In the genomic region with DNA sequence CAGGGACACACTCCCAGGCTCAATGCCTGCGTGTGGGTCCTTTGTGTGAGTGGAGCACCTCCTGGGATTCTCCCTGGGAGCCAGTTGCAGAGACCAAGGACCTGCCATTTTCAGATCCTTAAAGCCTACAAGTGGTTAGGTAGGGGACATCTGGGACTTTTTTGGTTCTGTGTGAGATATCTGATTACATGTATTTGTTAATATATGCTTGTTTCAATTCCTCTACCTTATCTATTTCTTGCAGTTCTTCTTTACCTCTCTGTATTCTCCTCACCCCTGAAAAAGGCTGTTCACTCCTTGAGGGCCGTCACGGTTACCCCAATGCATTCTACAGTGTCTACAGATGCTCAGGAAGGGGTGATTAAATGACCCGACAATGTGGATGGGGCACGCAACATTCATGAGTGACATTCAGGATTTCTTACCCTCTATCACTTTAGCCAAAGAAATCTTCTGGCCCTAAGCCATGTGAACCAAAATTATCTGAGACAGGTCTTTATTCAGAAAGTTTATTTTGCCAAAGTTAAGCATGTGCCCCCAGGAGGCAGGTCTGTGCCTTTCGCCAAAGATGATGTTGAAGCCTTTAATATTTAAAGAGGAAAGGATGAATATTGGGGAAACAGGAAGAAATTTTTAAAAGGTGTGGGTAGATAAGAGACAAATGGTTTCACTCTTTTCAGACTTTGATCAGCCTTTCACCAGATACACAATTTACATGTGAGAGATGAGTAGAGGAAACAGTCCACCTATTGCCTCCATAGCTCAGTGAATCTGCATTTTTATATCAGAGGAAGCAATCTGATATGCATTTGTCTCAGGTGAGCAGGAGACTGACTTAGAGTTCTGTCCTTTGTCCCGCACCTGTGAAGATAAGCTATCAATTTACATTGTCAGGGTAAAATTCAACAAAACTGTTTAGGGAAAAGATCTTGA, we compare ENCODE assay signal across 14 cellular contexts. TPM values are rescaled to one million over a fixed set of nuclear protein-coding genes. Genes with fewer than 3 reads are reported as not detected.
A peak's percentile ranks its signal among the peaks of the same experiment; 100 is the strongest.
DNase-seq lines count a peak whose midpoint lies in the region; ATAC-seq and TF ChIP-seq lines count a peak whose summit lies in the region.
"Had no signal": no experiment of that assay in that cellular context is flagged by ENCODE, and none has a peak within 500 bp of the region (broad histone marks: within the 10 kb centered on the region; RNA-seq: fewer than 3 reads in every experiment).

No MANE protein-coding gene starts in this region.

- 83 to 87% methylated on average over 7 of the region's 7 CpGs for WGBS in sigmoid colon, 2 donors

- intact Hi-C loops in left ventricle myocardium superior (cut with micrococcal nuclease) = no loop called here
- intact Hi-C loops in activated B cell treated with CpG ODN at 0.5 μM for 24 hours (cut with micrococcal nuclease) = loop anchor here (1.0 to 2.0 kb wide), 2 partner anchors 9 to 16 kb away; no protein-coding TSS in a partner anchor
- intact Hi-C loops in sigmoid colon (cut with DNase I) = no loop called here

- H3K27me3 Mint-ChIP-seq in activated B cell treated with CpG ODN at 0.5 μM for 24 hours = no peaks in the 10 kb centered on the region
- H3K27me3 Mint-ChIP-seq: T-helper 17 cell had no signal

- H3K4me1 Mint-ChIP-seq in activated B cell treated with CpG ODN at 0.5 μM for 24 hours = peaks cover 26% of the 10 kb centered on the region

- ATAC-seq in left ventricle myocardium superior = no peak
- peak; percentile 51 for ATAC-seq in activated B cell treated with CpG ODN at 0.5 μM for 24 hours (ENCODE audit: low read depth)
- ATAC-seq: T-helper 17 cell had no signal

- no peaks in the 10 kb centered on the region for H3K9me3 Mint-ChIP-seq in activated B cell treated with CpG ODN at 0.5 μM for 24 hours

- H3K9me3 ChIP-seq in cardiac muscle cell (ENCODE audit: low read depth) = no peaks in the 10 kb centered on the region
- no peaks in the 10 kb centered on the region for H3K9me3 ChIP-seq in HEK293 (ENCODE audit: control insufficient read depth, insufficient read depth, low read depth, low read length)
- H3K9me3 ChIP-seq in sigmoid colon = no peaks in the 10 kb centered on the region

- CTCF ChIA-PET in HEK293 (lab: Yijun Ruan, JAX) (interaction anchor here (1.8 kb wide), 1 partner anchor 11 kb away, joined by 10 read pairs; no protein-coding TSS in a partner anchor), activated B cell treated with CpG ODN at 0.5 μM for 24 hours (lab: Charles Lee) (interaction anchor here (1.7 to 4.4 kb wide), 3 partner anchors 10 to 76 kb away, joined by 9 to 27 read pairs (median 9); no protein-coding TSS in a partner anchor)

- peak overlapping the region; percentile 86 for H3K27ac Mint-ChIP-seq in activated B cell treated with CpG ODN at 0.5 μM for 24 hours
- H3K27ac Mint-ChIP-seq: progenitor cell of endocrine pancreas, T-helper 17 cell had no signal

- TF ChIP-seq CTCF in cardiac muscle cell (IDR thresholded peaks at IDR 0.05; ENCODE audit: low read depth, low read length) = no peak
- TF ChIP-seq CTCF in HEK293 (tag by site-specific recombination; IDR thresholded peaks at IDR 0.05) = no peak
- no peak for TF ChIP-seq CTCF in activated B cell treated with CpG ODN at 0.5 μM for 24 hours (IDR thresholded peaks at IDR 0.05)
- TF ChIP-seq CTCF in sigmoid colon (IDR thresholded peaks at IDR 0.05) = no peak

- H3K4me3 ChIP-seq in cardiac muscle cell = no peak overlapping the region
- H3K4me3 ChIP-seq in HEK293 (ENCODE audit: low read depth, low read length) = no peak overlapping the region
- H3K4me3 ChIP-seq in sigmoid colon = no peak overlapping the region

- H3K36me3 Mint-ChIP-seq in activated B cell treated with CpG ODN at 0.5 μM for 24 hours (ENCODE audit: low read depth) = peaks cover 47% of the 10 kb centered on the region

- H3K27ac ChIP-seq in cardiac muscle cell = peak overlapping the region; percentile 100
- no peak overlapping the region for H3K27ac ChIP-seq in HEK293 (ENCODE audit: extremely low read depth, low read depth, low read length)
- no peak overlapping the region for H3K27ac ChIP-seq in sigmoid colon

- H3K4me3 Mint-ChIP-seq in activated B cell treated with CpG ODN at 0.5 μM for 24 hours = peak overlapping the region; percentile 58
- H3K4me3 Mint-ChIP-seq: T-helper 17 cell had no signal

- H3K27me3 ChIP-seq in cardiac muscle cell (no peaks in the 10 kb centered on the region), sigmoid colon (no peaks in the 10 kb centered on the region)

- no peak for TF ChIP-seq POLR2A in sigmoid colon (IDR thresholded peaks at IDR 0.05)

- POLR2A ChIA-PET in HEK293 (lab: Yijun Ruan, JAX) = no interaction called here
- POLR2A ChIA-PET in activated B cell treated with CpG ODN at 0.5 μM for 24 hours (lab: Charles Lee) = no interaction called here

- TF ChIP-seq EP300 in sigmoid colon (IDR thresholded peaks at IDR 0.05) = no peak

- H3K4me1 ChIP-seq in cardiac muscle cell (ENCODE audit: low read depth) (peaks cover 55% of the 10 kb centered on the region), HEK293 (ENCODE audit: control insufficient read depth, insufficient read depth, low read length) (0 out of 2 replicates have a peak, but pooled peaks cover 3% of the 10 kb centered on the region), sigmoid colon (peaks cover 0 to 14% (median 9%) of the 10 kb centered on the region in 4 donors)

- H3K36me3 ChIP-seq in cardiac muscle cell (peaks cover 8% of the 10 kb centered on the region), HEK293 (ENCODE audit: control insufficient read depth in 2 of 2, insufficient read depth in 1 of 2, low read length in 2 of 2) (no peaks in the 10 kb centered on the region), sigmoid colon (no peaks in the 10 kb centered on the region)

- no peak for DNase-seq in cardiac muscle cell (ENCODE audit: low read depth in 1 of 2, low spot score in 1 of 2)
- no peak for DNase-seq in left ventricle myocardium superior
- no peak for DNase-seq in activated B cell treated with CpG ODN at 0.5 μM for 24 hours
- no peak for DNase-seq in mucosa of gallbladder (ENCODE audit: low spot score)
- DNase-seq in sigmoid colon = no peak
- no peak for DNase-seq in NCI-H2029 (lab: John Stamatoyannopoulos, UW)
- no peak for DNase-seq in NK-92 treated with Interleukin-12 subunit alpha and Interleukin-12 subunit beta, amount 100 ng/mL, for 24 hours (lab: John Stamatoyannopoulos, UW)
- DNase-seq: anterior cingulate cortex, dermis blood vessel endothelial cell, mesenchymal stem cell, NCI-H226, T-helper 17 cell had no signal

TF ChIP-seq in HEK293, 187 proteins besides CTCF, POLR2A, EP300 and RAD21:
- TF ChIP-seq ZFP41 (tag by site-specific recombination; IDR thresholded peaks at IDR 0.05; ENCODE audit: borderline replicate concordance) (no peak), GLIS1 (tag by site-specific recombination; IDR thresholded peaks at IDR 0.05) (peak; percentile 71)
- TF ChIP-seq, protein P1, sequence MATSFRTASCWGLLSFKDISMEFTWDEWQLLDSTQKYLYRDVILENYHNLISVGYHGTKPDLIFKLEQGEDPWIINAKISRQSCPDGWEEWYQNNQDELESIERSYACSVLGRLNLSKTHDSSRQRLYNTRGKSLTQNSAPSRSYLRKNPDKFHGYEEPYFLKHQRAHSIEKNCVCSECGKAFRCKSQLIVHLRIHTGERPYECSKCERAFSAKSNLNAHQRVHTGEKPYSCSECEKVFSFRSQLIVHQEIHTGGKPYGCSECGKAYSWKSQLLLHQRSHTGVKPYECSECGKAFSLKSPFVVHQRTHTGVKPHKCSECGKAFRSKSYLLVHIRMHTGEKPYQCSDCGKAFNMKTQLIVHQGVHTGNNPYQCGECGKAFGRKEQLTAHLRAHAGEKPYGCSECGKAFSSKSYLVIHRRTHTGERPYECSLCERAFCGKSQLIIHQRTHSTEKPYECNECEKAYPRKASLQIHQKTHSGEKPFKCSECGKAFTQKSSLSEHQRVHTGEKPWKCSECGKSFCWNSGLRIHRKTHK (tag by site-specific recombination; IDR thresholded peaks at IDR 0.05) = no peak

RNA-seq across cellular contexts. Expression of a gene that starts 44.6 kb away (rescaled TPM):
- total RNA-seq in cardiac muscle cell = 65.0 and 107 TPM in 2 replicates
- 114 and 136 TPM in 2 replicates for polyA plus RNA-seq in cardiac muscle cell
- total RNA-seq in left ventricle myocardium superior = 34.7 TPM
- 27.2 and 27.4 TPM in 2 replicates for total RNA-seq in activated B cell treated with CpG ODN at 0.5 μM for 24 hours
- 137 TPM for total RNA-seq in mucosa of gallbladder
- total RNA-seq in sigmoid colon = 10 to 100 TPM; 50.9 to 69.5 (median 58.3) TPM
- polyA plus RNA-seq in sigmoid colon = 10 to 100 TPM in 2 of 3 donors, 1 to 10 TPM in 1; 8.8 to 66.9 (median 11.4) TPM

RNA-seq across cellular contexts. Expression of a gene that starts 47.1 kb away (rescaled TPM):
- total RNA-seq in cardiac muscle cell (317 and 386 TPM in 2 replicates), left ventricle myocardium superior (45.3 TPM), activated B cell treated with CpG ODN at 0.5 μM for 24 hours (184 and 185 TPM in 2 replicates), mucosa of gallbladder (18.4 TPM), sigmoid colon (10 to 100 TPM in 1 of 4 donors, 1 to 10 TPM in 3; 8.0 to 19.6 (median 9.6) TPM)
- polyA plus RNA-seq in cardiac muscle cell (77.3 and 100 TPM in 2 replicates), sigmoid colon (10 to 100 TPM in 2 of 3 donors, 1 to 10 TPM in 1; 7.8 to 52.9 (median 10.6) TPM)
